ENCODE assay signal across 14 cellular contexts in the genomic region with DNA sequence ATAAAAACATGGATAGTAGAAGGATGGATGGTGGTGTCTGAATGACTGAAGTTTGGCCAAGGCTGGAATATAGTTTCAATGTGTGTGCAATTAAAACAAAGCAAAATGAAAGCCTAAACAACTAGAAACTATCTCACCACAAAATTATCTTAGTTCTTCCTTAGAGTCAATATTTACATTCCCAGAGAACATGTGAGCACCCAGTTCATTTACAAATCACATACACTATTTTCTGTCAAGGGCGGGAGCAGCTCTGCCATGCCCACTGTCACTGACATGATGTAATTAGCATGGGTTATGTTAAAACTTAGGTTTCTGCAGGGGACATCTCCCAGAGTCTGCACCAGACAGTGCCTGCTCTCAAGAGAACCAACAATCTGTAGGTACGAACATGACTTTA.
DNase-seq lines count a peak whose midpoint lies in the region; ATAC-seq and TF ChIP-seq lines count a peak whose summit lies in the region.
"Had no signal": no experiment of that assay in that cellular context is flagged by ENCODE, and none has a peak within 500 bp of the region (broad histone marks: within the 10 kb centered on the region; RNA-seq: fewer than 3 reads in every experiment).

No MANE protein-coding gene starts in this region.

- H3K4me3 ChIP-seq in left ventricle myocardium inferior (no peak overlapping the region), trophoblast cell (ENCODE audit: low read depth, low read length) (no peak overlapping the region)
- H3K4me3 ChIP-seq: BLaER1 treated with 17β-estradiol and CSF1 and Interleukin-3, amounts not matched to agents 10 nM and 100 nM had no signal

- no peak overlapping the region for H3K18ac ChIP-seq in trophoblast cell (ENCODE audit: low read length)

- peaks cover 91% of the 10 kb centered on the region for H3K4me1 ChIP-seq in left ventricle myocardium inferior
- peaks cover 13 to 28% of the 10 kb centered on the region in 2 experiments for H3K4me1 ChIP-seq in trophoblast cell (ENCODE audit: control insufficient read depth in 1 of 2, insufficient read depth in 2 of 2, low read length in 2 of 2)
- H3K4me1 ChIP-seq: BLaER1 treated with 17β-estradiol and CSF1 and Interleukin-3, amounts not matched to agents 10 nM and 100 nM had no signal

- H3K4me2 ChIP-seq in trophoblast cell (ENCODE audit: low read length) = peak overlapping the region; percentile 19
- H3K4me2 ChIP-seq: BLaER1 treated with 17β-estradiol and CSF1 and Interleukin-3, amounts not matched to agents 10 nM and 100 nM had no signal

- H4K91ac ChIP-seq in trophoblast cell (ENCODE audit: low read depth, low read length) = no peak overlapping the region

- H3K79me2 ChIP-seq in trophoblast cell (ENCODE audit: control insufficient read depth, insufficient read depth, low read length, poor library complexity) = peaks cover 4% of the 10 kb centered on the region

- DNase-seq in left ventricle myocardium inferior (no peak), Right ventricle myocardium inferior (ENCODE audit: missing footprints) (no peak), fibroblast of peridontal ligament (ENCODE audit: extremely low read depth) (peak; percentile 64), trophoblast cell (no peak)
- DNase-seq in activated CD4-positive, CD25-positive, alpha-beta regulatory T cell (lab: John Stamatoyannopoulos, UW) = no peak
- DNase-seq: 8988T, H7, NCI-H1417, NCI-H2029 treated with DMSO at 0.1 percent for 48 hours, NCI-H524 had no signal

- ATAC-seq in Right ventricle myocardium inferior (no peak), GM18909 (IDR thresholded peaks at IDR 0.05; ENCODE audit: poor library complexity, unreplicated experiment) (no peak), HG03196 (IDR thresholded peaks at IDR 0.05; ENCODE audit: unreplicated experiment) (no peak), HG03460 (IDR thresholded peaks at IDR 0.05; ENCODE audit: unreplicated experiment) (no peak)

- H3K9ac ChIP-seq in trophoblast cell (ENCODE audit: low read length) = no peak overlapping the region
- H3K9ac ChIP-seq: BLaER1 treated with 17β-estradiol and CSF1 and Interleukin-3, amounts not matched to agents 10 nM and 100 nM had no signal

- TF ChIP-seq CTCF in left ventricle myocardium inferior (IDR thresholded peaks at IDR 0.05; ENCODE audit: borderline replicate concordance) = no peak

- no peak overlapping the region for H2BK12ac ChIP-seq in trophoblast cell (ENCODE audit: low read length)

- no peak overlapping the region for H4K12ac ChIP-seq in trophoblast cell (ENCODE audit: low read depth, low read length)

- intact Hi-C loops in left ventricle myocardium inferior (cut with micrococcal nuclease) (no loop called here), Right ventricle myocardium inferior (cut with DNase I) (loop anchor here (5.0 kb wide), 2 partner anchors 42 to 63 kb away; partner anchors contain the start of gene PDZRN3)

- no peak overlapping the region for H2BK5ac ChIP-seq in trophoblast cell (ENCODE audit: low read depth, low read length, poor library complexity)

- no peak overlapping the region for H2BK120ac ChIP-seq in trophoblast cell (ENCODE audit: insufficient read depth, low read length, poor library complexity)

- no peak overlapping the region for H2AK5ac ChIP-seq in trophoblast cell (ENCODE audit: low read length)

- peaks cover 7% of the 10 kb centered on the region for H3K79me1 ChIP-seq in trophoblast cell (ENCODE audit: low read length)

- H3K27ac ChIP-seq in left ventricle myocardium inferior (replicated peaks) (peak overlapping the region; percentile 79), trophoblast cell (ENCODE audit: low read depth, low read length) (no peak overlapping the region)
- H3K27ac ChIP-seq: BLaER1 treated with 17β-estradiol and CSF1 and Interleukin-3, amounts not matched to agents 10 nM and 100 nM had no signal

- no peak overlapping the region for H3K14ac ChIP-seq in trophoblast cell (ENCODE audit: low read length)

- H3K27me3 ChIP-seq in left ventricle myocardium inferior (ENCODE audit: low read depth) (no peaks in the 10 kb centered on the region), trophoblast cell (ENCODE audit: insufficient read depth, low read length) (no peaks in the 10 kb centered on the region)
- H3K27me3 ChIP-seq: BLaER1 treated with 17β-estradiol and CSF1 and Interleukin-3, amounts not matched to agents 10 nM and 100 nM had no signal

- H3K36me3 ChIP-seq in left ventricle myocardium inferior = no peaks in the 10 kb centered on the region
- no peaks in the 10 kb centered on the region for H3K36me3 ChIP-seq in trophoblast cell (ENCODE audit: control insufficient read depth in 1 of 2, insufficient read depth in 2 of 2, low read length in 2 of 2)
- H3K36me3 ChIP-seq: BLaER1 treated with 17β-estradiol and CSF1 and Interleukin-3, amounts not matched to agents 10 nM and 100 nM had no signal

- WGBS in trophoblast cell (ENCODE audit: extremely low coverage, insufficient coverage, insufficient read length) = no CpG with 5 or more reads among the region's 2 CpGs

- H3K4ac ChIP-seq in trophoblast cell (ENCODE audit: low read depth, low read length) = no peak overlapping the region

- no peak overlapping the region for H2AFZ ChIP-seq in trophoblast cell (ENCODE audit: insufficient read depth, low read length, poor library complexity)

- H3K23ac ChIP-seq in trophoblast cell (ENCODE audit: low read length) = no peak overlapping the region

- H3K9me3 ChIP-seq in left ventricle myocardium inferior (replicated peaks) (no peaks in the 10 kb centered on the region), trophoblast cell (ENCODE audit: insufficient read depth, low read depth, low read length) (no peaks in the 10 kb centered on the region)
- H3K9me3 ChIP-seq: BLaER1 treated with 17β-estradiol and CSF1 and Interleukin-3, amounts not matched to agents 10 nM and 100 nM had no signal

- H4K8ac ChIP-seq in trophoblast cell (ENCODE audit: low read depth, low read length) = no peak overlapping the region
